In genomic region chr17:17994271-17994670, GRCh38 we compare ENCODE assay signal across 8 cellular contexts. TPM values are rescaled to one million over a fixed set of nuclear protein-coding genes. Genes with fewer than 3 reads are reported as not detected.
DNase-seq lines count a peak whose midpoint lies in the region; ATAC-seq and TF ChIP-seq lines count a peak whose summit lies in the region.

No MANE protein-coding gene starts in this region.

- peak overlapping the region; percentile 90 for H3K27ac ChIP-seq in RWPE1
- no peak overlapping the region for H3K27ac ChIP-seq in foreskin keratinocyte

- ATAC-seq in foreskin keratinocyte (peak; percentile 17), GM19035 (IDR thresholded peaks at IDR 0.05; ENCODE audit: unreplicated experiment) (no peak), HG03565 (IDR thresholded peaks at IDR 0.05; ENCODE audit: unreplicated experiment) (no peak)

- peak; percentile 12 for DNase-seq in activated CD4-positive, alpha-beta T cell treated with anti-CD3 and anti-CD28 coated beads, Interleukin-2, amount 10 ng/mL, durations not matched to agents 7 days and 5 days
- DNase-seq in activated CD4-positive, alpha-beta T cell treated with anti-CD3 and anti-CD28 coated beads for 1 hour, result no peak
- DNase-seq in RWPE1 (ENCODE audit: low spot score), result no peak
- DNase-seq in foreskin keratinocyte, result peak in 1 of 2 donors; percentile 28
- DNase-seq in stimulated activated CD4-positive, alpha-beta T cell treated with anti-CD3 and anti-CD28 coated beads, Interleukin-1b, Interleukin-23, amount 100 ng/mL, for 48 hours, result peak; percentile 19
- DNase-seq in activated CD4-positive, alpha-beta T cell treated with anti-CD3 and anti-CD28 coated beads, Interleukin-2, amount 50 U/mL, for 4 hours, result no peak

- POLR2A ChIA-PET in activated CD4-positive, alpha-beta T cell treated with anti-CD3 and anti-CD28 coated beads, Interleukin-2, amount 10 ng/mL, durations not matched to agents 7 days and 5 days (lab: Charles Lee), result no interaction called here
- POLR2A ChIA-PET in RWPE1 (lab: Yijun Ruan, JAX; ENCODE audit: low non-redundant PET), result no interaction called here

- peaks cover 16% of the 10 kb centered on the region for H3K4me1 ChIP-seq in foreskin keratinocyte

- H3K27ac Mint-ChIP-seq in activated CD4-positive, alpha-beta T cell treated with anti-CD3 and anti-CD28 coated beads, Interleukin-2, amount 10 ng/mL, durations not matched to agents 7 days and 5 days, result no peak overlapping the region

- H3K27me3 Mint-ChIP-seq in activated CD4-positive, alpha-beta T cell treated with anti-CD3 and anti-CD28 coated beads, Interleukin-2, amount 10 ng/mL, durations not matched to agents 7 days and 5 days, result no peaks in the 10 kb centered on the region

- no peak overlapping the region for H3K4me3 Mint-ChIP-seq in activated CD4-positive, alpha-beta T cell treated with anti-CD3 and anti-CD28 coated beads, Interleukin-2, amount 10 ng/mL, durations not matched to agents 7 days and 5 days

- CTCF ChIA-PET in activated CD4-positive, alpha-beta T cell treated with anti-CD3 and anti-CD28 coated beads, Interleukin-2, amount 10 ng/mL, durations not matched to agents 7 days and 5 days (lab: Charles Lee), result interaction anchor here (1.5 to 1.9 kb wide), 3 partner anchors 9 to 28 kb away, joined by 3 to 6 read pairs (median 5); no protein-coding TSS in a partner anchor
- CTCF ChIA-PET in RWPE1 (lab: Yijun Ruan, JAX), result interaction anchor here (1.1 kb wide), 1 partner anchor 8 kb away, joined by 6 read pairs; no protein-coding TSS in a partner anchor

- H3K9me3 Mint-ChIP-seq in activated CD4-positive, alpha-beta T cell treated with anti-CD3 and anti-CD28 coated beads, Interleukin-2, amount 10 ng/mL, durations not matched to agents 7 days and 5 days, result no peaks in the 10 kb centered on the region

- H3K36me3 Mint-ChIP-seq in activated CD4-positive, alpha-beta T cell treated with anti-CD3 and anti-CD28 coated beads, Interleukin-2, amount 10 ng/mL, durations not matched to agents 7 days and 5 days (ENCODE audit: low read depth), result no peaks in the 10 kb centered on the region

- no peaks in the 10 kb centered on the region for H3K27me3 ChIP-seq in foreskin keratinocyte

- no peak for TF ChIP-seq CTCF in RWPE1 (conservative IDR thresholded peaks at IDR 0.05; ENCODE audit: low read depth)
- TF ChIP-seq CTCF in foreskin keratinocyte (conservative IDR thresholded peaks at IDR 0.05), result peak; percentile 63

- no peaks in the 10 kb centered on the region for H3K4me1 Mint-ChIP-seq in activated CD4-positive, alpha-beta T cell treated with anti-CD3 and anti-CD28 coated beads, Interleukin-2, amount 10 ng/mL, durations not matched to agents 7 days and 5 days

RNA-seq across cellular contexts. Expression of gene DRC3, which starts 21.6 kb away (rescaled TPM):
- total RNA-seq in activated CD4-positive, alpha-beta T cell treated with anti-CD3 and anti-CD28 coated beads, Interleukin-2, amount 10 ng/mL, durations not matched to agents 7 days and 5 days, result under 1 TPM in 1 of 2 experiments, not detected in 1; 0.06 TPM
- total RNA-seq in foreskin keratinocyte, result 0.42 and 0.54 TPM in 2 replicates
- polyA plus RNA-seq in foreskin keratinocyte, result 0.13 and 0.28 TPM in 2 replicates

RNA-seq across cellular contexts. Expression of gene TOM1L2, which starts 22.1 kb away (rescaled TPM):
- total RNA-seq in activated CD4-positive, alpha-beta T cell treated with anti-CD3 and anti-CD28 coated beads, Interleukin-2, amount 10 ng/mL, durations not matched to agents 7 days and 5 days, result 10 to 100 TPM; 29.5 to 32.0 TPM
- 28.2 and 32.3 TPM in 2 replicates for total RNA-seq in foreskin keratinocyte
- 14.2 and 14.4 TPM in 2 replicates for polyA plus RNA-seq in foreskin keratinocyte

RNA-seq across cellular contexts. Expression of gene ATPAF2, which starts 44.7 kb away (rescaled TPM):
- 10 to 100 TPM; 27.0 to 32.4 TPM for total RNA-seq in activated CD4-positive, alpha-beta T cell treated with anti-CD3 and anti-CD28 coated beads, Interleukin-2, amount 10 ng/mL, durations not matched to agents 7 days and 5 days
- 26.5 and 30.4 TPM in 2 replicates for total RNA-seq in foreskin keratinocyte
- polyA plus RNA-seq in foreskin keratinocyte, result 38.5 and 39.7 TPM in 2 replicates

RNA-seq across cellular contexts. Expression of gene GID4, which starts 44.9 kb away (rescaled TPM):
- 1 to 10 TPM; 8.6 to 8.8 TPM for total RNA-seq in activated CD4-positive, alpha-beta T cell treated with anti-CD3 and anti-CD28 coated beads, Interleukin-2, amount 10 ng/mL, durations not matched to agents 7 days and 5 days
- 11.7 and 13.4 TPM in 2 replicates for total RNA-seq in foreskin keratinocyte
- 7.0 and 8.1 TPM in 2 replicates for polyA plus RNA-seq in foreskin keratinocyte

Comparison
In these comparisons a context has a peak if more than half of its experiments do, and no peak if none do; other contexts are left out.
1. DNase-seq: peak in activated CD4-positive, alpha-beta T cell treated with anti-CD3 and anti-CD28 coated beads, Interleukin-2, amount 10 ng/mL, durations not matched to agents 7 days and 5 days (single experiment) and stimulated activated CD4-positive, alpha-beta T cell treated with anti-CD3 and anti-CD28 coated beads, Interleukin-1b, Interleukin-23, amount 100 ng/mL, for 48 hours (single experiment); none in activated CD4-positive, alpha-beta T cell treated with anti-CD3 and anti-CD28 coated beads for 1 hour (single experiment), RWPE1 (single experiment) and activated CD4-positive, alpha-beta T cell treated with anti-CD3 and anti-CD28 coated beads, Interleukin-2, amount 50 U/mL, for 4 hours (0 of 2).